8 cellular contexts compared by ENCODE assay signal in the genomic region with DNA sequence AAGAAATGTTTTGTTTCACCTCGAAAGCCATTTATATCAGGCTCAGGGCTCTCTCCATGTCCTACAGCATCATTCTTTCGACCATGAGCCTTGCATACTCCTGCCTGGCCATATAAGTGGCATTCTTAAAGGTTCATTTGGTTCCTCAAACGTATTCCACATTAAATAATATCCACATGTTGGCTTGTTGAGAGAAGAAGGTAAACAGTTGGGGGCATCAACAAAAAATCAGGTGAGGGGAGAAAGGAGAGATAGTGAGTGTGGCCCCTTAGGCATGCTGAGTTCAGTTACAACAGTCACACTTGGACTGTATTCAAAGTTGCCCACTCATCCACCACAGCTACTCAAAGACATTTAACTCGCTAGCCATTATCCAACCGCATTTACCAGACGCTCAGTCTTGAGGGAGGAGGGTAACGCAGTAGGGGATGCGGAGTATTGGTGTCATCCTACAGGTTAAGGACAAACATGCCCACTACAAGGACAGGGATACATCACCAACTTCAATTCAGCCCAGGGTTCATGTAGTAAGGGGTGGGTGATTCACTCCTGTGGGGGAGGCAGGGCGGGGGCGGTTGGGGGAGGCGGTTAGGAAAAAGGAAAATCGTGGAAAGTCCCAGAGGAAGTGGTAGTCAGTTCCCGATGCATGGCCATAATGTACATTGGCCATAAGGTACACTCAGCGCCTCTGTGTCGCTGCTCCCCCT.
DNase-seq lines count a peak whose midpoint lies in the region; ATAC-seq and TF ChIP-seq lines count a peak whose summit lies in the region.

No MANE protein-coding gene starts in this region.

- H3K27ac ChIP-seq in iPS-18a (ENCODE audit: low read length), result no peak overlapping the region

- no peaks in the 10 kb centered on the region for H3K36me3 ChIP-seq in iPS-18a (ENCODE audit: control insufficient read depth, low read depth, low read length)

- no peak overlapping the region for H3K27ac Mint-ChIP-seq in stimulated activated memory B cell treated with anti-CD40 and anti-IgM and Interleukin-4, amounts not matched to agents 10 μg/mL and 1 μg/mL and 100 μg/mL, for 72 hours

- H3K4me1 ChIP-seq in iPS-18a (ENCODE audit: control insufficient read depth, low read depth, low read length), result peaks cover 17% of the 10 kb centered on the region

- peak overlapping the region; percentile 86 for H3K9ac ChIP-seq in iPS-18a (ENCODE audit: low read length)

- no peaks in the 10 kb centered on the region for H3K9me3 ChIP-seq in iPS-18a (ENCODE audit: control insufficient read depth, low read depth, low read length)

- peak overlapping the region; percentile 77 for H3K4me3 Mint-ChIP-seq in stimulated activated memory B cell treated with anti-CD40 and anti-IgM and Interleukin-4, amounts not matched to agents 10 μg/mL and 1 μg/mL and 100 μg/mL, for 72 hours

- ATAC-seq in stimulated activated memory B cell treated with anti-CD40 and anti-IgM and Interleukin-4, amounts not matched to agents 10 μg/mL and 1 μg/mL and 100 μg/mL, for 72 hours, result no peak
- ATAC-seq in HG02642 (IDR thresholded peaks at IDR 0.05; ENCODE audit: poor library complexity, unreplicated experiment), result no peak

- no peak for TF ChIP-seq CTCF in WI38 (IDR thresholded peaks at IDR 0.05; ENCODE audit: low read depth, low read length)

- H3K4me1 Mint-ChIP-seq in stimulated activated memory B cell treated with anti-CD40 and anti-IgM and Interleukin-4, amounts not matched to agents 10 μg/mL and 1 μg/mL and 100 μg/mL, for 72 hours, result peaks cover 10% of the 10 kb centered on the region

- H3K4me3 ChIP-seq in WI38 (ENCODE audit: low read depth, low read length) (peak overlapping the region; percentile 97), iPS-18a (ENCODE audit: low read length) (peak overlapping the region; percentile 90)

- DNase-seq in NCI-H748 (lab: John Stamatoyannopoulos, UW; ENCODE audit: unreplicated experiment), result peak; percentile 22
- no peak for DNase-seq in NCI-H748 treated with DMSO at 0.1 percent for 48 hours (lab: John Stamatoyannopoulos, UW)
- DNase-seq in NCI-H1092 (lab: John Stamatoyannopoulos, UW), result no peak
- DNase-seq in hippocampal formation (lab: John Stamatoyannopoulos, UW), result no peak

- H3K9me3 Mint-ChIP-seq in stimulated activated memory B cell treated with anti-CD40 and anti-IgM and Interleukin-4, amounts not matched to agents 10 μg/mL and 1 μg/mL and 100 μg/mL, for 72 hours, result no peaks in the 10 kb centered on the region

- H3K27me3 Mint-ChIP-seq in stimulated activated memory B cell treated with anti-CD40 and anti-IgM and Interleukin-4, amounts not matched to agents 10 μg/mL and 1 μg/mL and 100 μg/mL, for 72 hours, result peaks cover 65% of the 10 kb centered on the region

- no peaks in the 10 kb centered on the region for H3K36me3 Mint-ChIP-seq in stimulated activated memory B cell treated with anti-CD40 and anti-IgM and Interleukin-4, amounts not matched to agents 10 μg/mL and 1 μg/mL and 100 μg/mL, for 72 hours

- peaks cover 19% of the 10 kb centered on the region for H3K27me3 ChIP-seq in iPS-18a (ENCODE audit: control insufficient read depth, insufficient read depth, low read length)
